Comparison of ENCODE assay signal across 20 cellular contexts in the genomic region with DNA sequence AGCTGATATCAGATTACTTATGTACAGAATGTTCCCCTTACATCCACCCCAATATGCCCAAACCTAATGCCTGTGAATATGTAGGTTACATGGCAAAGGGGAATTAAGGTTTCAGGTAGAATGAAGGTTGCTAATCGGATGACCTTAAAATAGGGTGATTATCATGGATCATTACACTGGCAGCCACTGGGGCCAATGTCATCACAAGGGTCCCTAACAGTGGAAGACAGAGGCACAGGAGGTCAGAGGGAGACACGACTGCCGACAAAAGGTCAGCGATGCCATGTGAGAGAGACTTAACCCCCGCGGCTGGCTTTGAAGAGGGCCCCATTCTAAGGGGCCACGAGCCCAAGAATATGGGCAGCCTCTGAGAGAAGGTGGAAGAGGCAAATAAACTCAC.
"Had no signal": no experiment of that assay in that cellular context is flagged by ENCODE, and none has a peak within 500 bp of the region (broad histone marks: within the 10 kb centered on the region; RNA-seq: fewer than 3 reads in every experiment).

No MANE protein-coding gene starts in this region.

- H3K4me3 ChIP-seq: SJSA1, SK-N-MC had no signal

- H3K9me3 ChIP-seq: SJSA1 had no signal

- H3K27ac ChIP-seq: HL-60, SJSA1, SK-N-MC had no signal

- DNase-seq: KBM-7, MV-4-11, NCI-H1048, NCI-H1105, NCI-H1417, NCI-H1436 treated with DMSO at 0.1 percent for 48 hours, NCI-H1694, NCI-H187 treated with DMSO at 0.1 percent for 48 hours, NCI-H2029 treated with DMSO at 0.1 percent for 48 hours, NCI-H2171 treated with DMSO at 0.1 percent for 48 hours, NCI-H345, NCI-H446 treated with DMSO at 0.1 percent for 48 hours, NCI-H510A treated with DMSO at 0.1 percent for 48 hours, NCI-H526, Right ventricle myocardium superior, RPMI8226, SIG-M5 had no signal

- H3K27me3 ChIP-seq: SJSA1 had no signal

- H3K36me3 ChIP-seq: SJSA1 had no signal

- H3K4me1 ChIP-seq: SJSA1 had no signal
